In the genomic region with DNA sequence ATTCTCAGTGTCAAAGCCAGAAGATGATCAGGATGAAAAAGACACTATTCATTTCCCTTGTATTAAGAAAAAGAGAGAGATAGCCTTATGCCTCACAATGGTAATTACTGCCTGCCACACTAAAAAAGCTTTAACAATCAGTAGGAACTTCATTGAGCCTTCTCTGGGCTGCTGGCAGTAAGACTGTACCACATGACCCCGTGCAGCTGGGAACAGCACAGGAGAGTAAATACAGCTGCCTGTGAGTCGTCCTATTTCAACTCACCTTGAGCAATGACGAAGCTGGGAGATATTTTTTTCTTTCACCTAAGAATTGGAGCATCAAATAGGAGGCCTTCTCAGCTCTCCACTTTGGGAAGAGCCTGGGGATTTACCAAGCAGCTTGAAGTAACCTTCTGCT, we compare ENCODE assay signal across 12 cellular contexts.
DNase-seq lines count a peak whose midpoint lies in the region; ATAC-seq and TF ChIP-seq lines count a peak whose summit lies in the region.
"Had no signal": no experiment of that assay in that cellular context is flagged by ENCODE, and none has a peak within 500 bp of the region (broad histone marks: within the 10 kb centered on the region; RNA-seq: fewer than 3 reads in every experiment).

No MANE protein-coding gene starts in this region.

- H3K27me3 Mint-ChIP-seq in stimulated activated memory B cell treated with anti-CD40 and anti-IgM and Interleukin-4, amounts not matched to agents 10 μg/mL and 1 μg/mL and 100 μg/mL, for 72 hours: no peaks in the 10 kb centered on the region
- H3K27me3 Mint-ChIP-seq: activated naive CD4-positive, alpha-beta T cell treated with anti-CD3 and anti-CD28 coated beads, Interleukin-2, amount 50 U/mL, for 24 hours; IgD-negative memory B cell had no signal

- peak; percentile 41 for ATAC-seq in stimulated activated memory B cell treated with anti-CD40 and anti-IgM and Interleukin-4, amounts not matched to agents 10 μg/mL and 1 μg/mL and 100 μg/mL, for 72 hours

- DNase-seq in NCI-H1092 treated with DMSO at 0.1 percent for 48 hours (lab: John Stamatoyannopoulos, UW): peak; percentile 46
- peak; percentile 70 for DNase-seq in NCI-H2171 treated with DMSO at 0.1 percent for 48 hours (lab: John Stamatoyannopoulos, UW)
- peak; percentile 27 for DNase-seq in epithelial cell of esophagus (ENCODE audit: low read depth)
- DNase-seq in GM03348 (ENCODE audit: low spot score): no peak
- no peak for DNase-seq in activated T-cell treated with anti-CD3 and anti-CD28 coated beads for 4 hours
- no peak for DNase-seq in activated T-cell treated with anti-CD3 and anti-CD28 coated beads, Interleukin-2, amount 50 U/mL, for 48 hours
- DNase-seq: caudate nucleus, NCI-H446 treated with DMSO at 0.1 percent for 48 hours, Right ventricle myocardium superior had no signal

- no peaks in the 10 kb centered on the region for H3K9me3 Mint-ChIP-seq in stimulated activated memory B cell treated with anti-CD40 and anti-IgM and Interleukin-4, amounts not matched to agents 10 μg/mL and 1 μg/mL and 100 μg/mL, for 72 hours
- H3K9me3 Mint-ChIP-seq: activated naive CD4-positive, alpha-beta T cell treated with anti-CD3 and anti-CD28 coated beads, Interleukin-2, amount 50 U/mL, for 24 hours; IgD-negative memory B cell had no signal

- no peaks in the 10 kb centered on the region for H3K36me3 Mint-ChIP-seq in stimulated activated memory B cell treated with anti-CD40 and anti-IgM and Interleukin-4, amounts not matched to agents 10 μg/mL and 1 μg/mL and 100 μg/mL, for 72 hours
- H3K36me3 Mint-ChIP-seq: activated naive CD4-positive, alpha-beta T cell treated with anti-CD3 and anti-CD28 coated beads, Interleukin-2, amount 50 U/mL, for 24 hours; IgD-negative memory B cell had no signal

- H3K4me3 ChIP-seq in epithelial cell of esophagus (ENCODE audit: low read length): no peak overlapping the region

- H3K4me3 Mint-ChIP-seq in stimulated activated memory B cell treated with anti-CD40 and anti-IgM and Interleukin-4, amounts not matched to agents 10 μg/mL and 1 μg/mL and 100 μg/mL, for 72 hours: no peak overlapping the region
- H3K4me3 Mint-ChIP-seq: activated naive CD4-positive, alpha-beta T cell treated with anti-CD3 and anti-CD28 coated beads, Interleukin-2, amount 50 U/mL, for 24 hours; IgD-negative memory B cell had no signal

- H3K27ac Mint-ChIP-seq in stimulated activated memory B cell treated with anti-CD40 and anti-IgM and Interleukin-4, amounts not matched to agents 10 μg/mL and 1 μg/mL and 100 μg/mL, for 72 hours: no peak overlapping the region
- H3K27ac Mint-ChIP-seq: activated naive CD4-positive, alpha-beta T cell treated with anti-CD3 and anti-CD28 coated beads, Interleukin-2, amount 50 U/mL, for 24 hours; IgD-negative memory B cell had no signal

- TF ChIP-seq CTCF in epithelial cell of esophagus (IDR thresholded peaks at IDR 0.05; ENCODE audit: insufficient read depth, low read depth, low read length, missing control alignments): no peak

- no peaks in the 10 kb centered on the region for H3K4me1 Mint-ChIP-seq in stimulated activated memory B cell treated with anti-CD40 and anti-IgM and Interleukin-4, amounts not matched to agents 10 μg/mL and 1 μg/mL and 100 μg/mL, for 72 hours
- H3K4me1 Mint-ChIP-seq: activated naive CD4-positive, alpha-beta T cell treated with anti-CD3 and anti-CD28 coated beads, Interleukin-2, amount 50 U/mL, for 24 hours; IgD-negative memory B cell had no signal

Comparison
In these comparisons a context has a peak if more than half of its experiments do, and no peak if none do; other contexts are left out.
1. DNase-seq: peak in NCI-H1092 treated with DMSO at 0.1 percent for 48 hours (single experiment), NCI-H2171 treated with DMSO at 0.1 percent for 48 hours (single experiment) and epithelial cell of esophagus (single experiment); none in GM03348 (single experiment), activated T-cell treated with anti-CD3 and anti-CD28 coated beads for 4 hours (single experiment) and activated T-cell treated with anti-CD3 and anti-CD28 coated beads, Interleukin-2, amount 50 U/mL, for 48 hours (0 of 2).